In the genomic region with DNA sequence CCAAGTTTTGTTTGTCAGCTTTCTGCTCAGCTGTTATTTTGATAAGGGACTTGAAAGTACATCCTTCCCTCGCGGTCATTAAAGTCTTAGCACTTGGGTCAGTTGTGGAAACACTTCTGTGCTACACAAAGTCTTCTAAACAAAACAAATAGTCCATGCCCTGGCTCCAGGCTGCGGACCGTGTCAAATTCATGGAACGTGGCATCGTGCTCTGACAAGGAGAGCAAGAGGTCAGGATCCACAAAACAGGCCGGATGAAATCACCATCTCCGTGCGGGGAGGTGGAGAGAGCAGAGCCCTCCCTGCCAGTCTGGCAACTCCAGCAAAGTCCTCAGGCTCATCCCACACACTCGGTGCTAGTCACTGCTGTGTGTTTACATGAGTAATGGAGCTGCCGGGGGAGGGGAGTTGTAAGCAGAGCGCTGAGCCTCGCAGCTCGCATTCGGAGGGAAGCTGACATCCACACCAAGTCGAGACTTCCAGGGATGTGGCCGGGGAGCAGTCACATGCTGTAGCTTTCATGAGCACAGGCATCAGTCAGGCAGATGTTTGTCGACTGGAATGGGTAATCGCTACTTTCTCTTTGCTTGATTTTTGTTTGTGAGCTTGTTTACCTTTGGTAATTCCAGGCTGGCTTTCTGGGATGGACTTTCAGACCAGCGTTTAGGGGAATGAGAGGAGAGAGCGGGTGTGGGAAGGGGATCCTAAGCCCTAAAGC, we compare ENCODE assay signal across 8 cellular contexts.
DNase-seq lines count a peak whose midpoint lies in the region; ATAC-seq and TF ChIP-seq lines count a peak whose summit lies in the region.

No MANE protein-coding gene starts in this region.

- TF ChIP-seq POLR2A in right lobe of liver (IDR thresholded peaks at IDR 0.05) = peak; percentile 94

- intact Hi-C loops in right lobe of liver (cut with DNase I) = no loop called here

- peaks cover 0 to 8% (median 0%) of the 10 kb centered on the region in 4 donors for H3K36me3 ChIP-seq in right lobe of liver

- DNase-seq in DMS153 treated with DMSO at 0.1 percent for 48 hours (lab: John Stamatoyannopoulos, UW; ENCODE audit: unreplicated experiment) = peak; percentile 50
- DNase-seq in NCI-H146 treated with DMSO at 0.1 percent for 48 hours (lab: John Stamatoyannopoulos, UW; ENCODE audit: unreplicated experiment) = peak; percentile 48
- DNase-seq in activated CD4-positive, alpha-beta T cell treated with anti-CD3 and anti-CD28 coated beads, Interleukin-2, amount 50 U/mL, for 48 hours = peak; percentile 80 to 86
- peak; percentile 96 for DNase-seq in dermis blood vessel endothelial cell
- peak; percentile 80 to 87 (median 85) for DNase-seq in right lobe of liver
- DNase-seq in stimulated activated CD4-positive, alpha-beta T cell treated with anti-CD3 and anti-CD28 coated beads, Interleukin-2, amount 100 ng/mL, for 4 hours (ENCODE audit: low read depth) = peak; percentile 79
- DNase-seq in OCI-M1 (lab: John Stamatoyannopoulos, UW) = no peak

- H3K4me1 ChIP-seq in right lobe of liver = peaks cover 0 to 33% (median 13%) of the 10 kb centered on the region in 4 donors

- H3K27ac ChIP-seq in right lobe of liver = peak overlapping the region; percentile 90 to 98 (median 93)

- ATAC-seq in right lobe of liver (peak; percentile 81 to 88 (median 84)), GM18517 (IDR thresholded peaks at IDR 0.05; ENCODE audit: unreplicated experiment) (no peak)

- H3K4me3 ChIP-seq in right lobe of liver = peak overlapping the region; percentile 32 to 53 (median 41)

- H3K9me3 ChIP-seq in right lobe of liver = no peaks in the 10 kb centered on the region

- H3K27me3 ChIP-seq in right lobe of liver = no peaks in the 10 kb centered on the region

- no peak for TF ChIP-seq CTCF in right lobe of liver (IDR thresholded peaks at IDR 0.05)

- WGBS in right lobe of liver (ENCODE audit: insufficient coverage, low coverage, low lambda C conversion rate, missing lambda C conversion rate) = 2% methylated on average over 20 of the region's 21 CpGs
